In the genomic region with DNA sequence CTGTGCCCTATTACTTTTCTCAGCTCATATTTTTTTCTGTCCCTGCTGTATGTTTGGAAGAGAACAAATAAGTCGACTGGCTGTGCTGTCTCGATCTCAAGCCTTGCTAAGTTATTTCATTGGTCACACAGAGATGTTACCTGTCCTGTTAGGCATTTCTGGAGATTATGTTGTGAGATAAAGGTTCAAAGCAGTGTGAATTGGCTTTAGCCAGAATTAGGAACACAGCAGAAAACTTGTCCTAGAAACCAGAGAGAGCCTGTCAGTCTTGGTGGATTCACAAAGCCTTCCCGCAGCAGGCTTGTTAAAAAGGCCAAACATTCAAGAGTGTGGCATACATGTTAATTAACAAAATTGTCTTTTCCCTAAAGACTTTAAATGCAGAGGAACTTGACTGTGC, we compare ENCODE assay signal across 2 cellular contexts.
TF ChIP-seq lines count a peak whose summit lies in the region.

No MANE protein-coding gene starts in this region.

TF ChIP-seq in IMR-90, 13 proteins besides CTCF, POLR2A, EP300 and RAD21:
- no peak for TF ChIP-seq FOS (IDR thresholded peaks at IDR 0.05; ENCODE audit: low read depth, low read length)
- TF ChIP-seq, protein P1, sequence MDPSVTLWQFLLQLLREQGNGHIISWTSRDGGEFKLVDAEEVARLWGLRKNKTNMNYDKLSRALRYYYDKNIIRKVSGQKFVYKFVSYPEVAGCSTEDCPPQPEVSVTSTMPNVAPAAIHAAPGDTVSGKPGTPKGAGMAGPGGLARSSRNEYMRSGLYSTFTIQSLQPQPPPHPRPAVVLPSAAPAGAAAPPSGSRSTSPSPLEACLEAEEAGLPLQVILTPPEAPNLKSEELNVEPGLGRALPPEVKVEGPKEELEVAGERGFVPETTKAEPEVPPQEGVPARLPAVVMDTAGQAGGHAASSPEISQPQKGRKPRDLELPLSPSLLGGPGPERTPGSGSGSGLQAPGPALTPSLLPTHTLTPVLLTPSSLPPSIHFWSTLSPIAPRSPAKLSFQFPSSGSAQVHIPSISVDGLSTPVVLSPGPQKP (IDR thresholded peaks at IDR 0.05; ENCODE audit: borderline replicate concordance, low read depth, low read length): no peak
- TF ChIP-seq NFE2L2 (IDR thresholded peaks at IDR 0.05; ENCODE audit: low read depth, low read length): no peak
- TF ChIP-seq CHD1 (IDR thresholded peaks at IDR 0.05; ENCODE audit: low read depth, low read length): no peak

TF ChIP-seq in liver, 16 proteins besides CTCF, POLR2A, EP300 and RAD21:
- TF ChIP-seq, protein P2, sequence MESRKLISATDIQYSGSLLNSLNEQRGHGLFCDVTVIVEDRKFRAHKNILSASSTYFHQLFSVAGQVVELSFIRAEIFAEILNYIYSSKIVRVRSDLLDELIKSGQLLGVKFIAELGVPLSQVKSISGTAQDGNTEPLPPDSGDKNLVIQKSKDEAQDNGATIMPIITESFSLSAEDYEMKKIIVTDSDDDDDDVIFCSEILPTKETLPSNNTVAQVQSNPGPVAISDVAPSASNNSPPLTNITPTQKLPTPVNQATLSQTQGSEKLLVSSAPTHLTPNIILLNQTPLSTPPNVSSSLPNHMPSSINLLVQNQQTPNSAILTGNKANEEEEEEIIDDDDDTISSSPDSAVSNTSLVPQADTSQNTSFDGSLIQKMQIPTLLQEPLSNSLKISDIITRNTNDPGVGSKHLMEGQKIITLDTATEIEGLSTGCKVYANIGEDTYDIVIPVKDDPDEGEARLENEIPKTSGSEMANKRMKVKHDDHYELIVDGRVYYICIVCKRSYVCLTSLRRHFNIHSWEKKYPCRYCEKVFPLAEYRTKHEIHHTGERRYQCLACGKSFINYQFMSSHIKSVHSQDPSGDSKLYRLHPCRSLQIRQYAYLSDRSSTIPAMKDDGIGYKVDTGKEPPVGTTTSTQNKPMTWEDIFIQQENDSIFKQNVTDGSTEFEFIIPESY (IDR thresholded peaks at IDR 0.05): no peak
- TF ChIP-seq YY1 (IDR thresholded peaks at IDR 0.05) (no peak), EGR1 (IDR thresholded peaks at IDR 0.05; ENCODE audit: low read depth in 2 of 2) (no peak), SP1 (IDR thresholded peaks at IDR 0.05) (no peak), TAF1 (conservative IDR thresholded peaks at IDR 0.05) (no peak), NR2F2 (IDR thresholded peaks at IDR 0.05) (no peak), RXRA (IDR thresholded peaks at IDR 0.05) (no peak), FOXA2 (IDR thresholded peaks at IDR 0.05) (no peak)
- TF ChIP-seq, protein P3, sequence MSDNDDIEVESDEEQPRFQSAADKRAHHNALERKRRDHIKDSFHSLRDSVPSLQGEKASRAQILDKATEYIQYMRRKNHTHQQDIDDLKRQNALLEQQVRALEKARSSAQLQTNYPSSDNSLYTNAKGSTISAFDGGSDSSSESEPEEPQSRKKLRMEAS (IDR thresholded peaks at IDR 0.05): no peak
- TF ChIP-seq, protein P4, sequence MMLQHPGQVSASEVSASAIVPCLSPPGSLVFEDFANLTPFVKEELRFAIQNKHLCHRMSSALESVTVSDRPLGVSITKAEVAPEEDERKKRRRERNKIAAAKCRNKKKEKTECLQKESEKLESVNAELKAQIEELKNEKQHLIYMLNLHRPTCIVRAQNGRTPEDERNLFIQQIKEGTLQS (IDR thresholded peaks at IDR 0.05): no peak
TF ChIP-seq in liver: peak in this region for 0.
